Comparison of ENCODE assay signal across 1 cellular context in the genomic region with DNA sequence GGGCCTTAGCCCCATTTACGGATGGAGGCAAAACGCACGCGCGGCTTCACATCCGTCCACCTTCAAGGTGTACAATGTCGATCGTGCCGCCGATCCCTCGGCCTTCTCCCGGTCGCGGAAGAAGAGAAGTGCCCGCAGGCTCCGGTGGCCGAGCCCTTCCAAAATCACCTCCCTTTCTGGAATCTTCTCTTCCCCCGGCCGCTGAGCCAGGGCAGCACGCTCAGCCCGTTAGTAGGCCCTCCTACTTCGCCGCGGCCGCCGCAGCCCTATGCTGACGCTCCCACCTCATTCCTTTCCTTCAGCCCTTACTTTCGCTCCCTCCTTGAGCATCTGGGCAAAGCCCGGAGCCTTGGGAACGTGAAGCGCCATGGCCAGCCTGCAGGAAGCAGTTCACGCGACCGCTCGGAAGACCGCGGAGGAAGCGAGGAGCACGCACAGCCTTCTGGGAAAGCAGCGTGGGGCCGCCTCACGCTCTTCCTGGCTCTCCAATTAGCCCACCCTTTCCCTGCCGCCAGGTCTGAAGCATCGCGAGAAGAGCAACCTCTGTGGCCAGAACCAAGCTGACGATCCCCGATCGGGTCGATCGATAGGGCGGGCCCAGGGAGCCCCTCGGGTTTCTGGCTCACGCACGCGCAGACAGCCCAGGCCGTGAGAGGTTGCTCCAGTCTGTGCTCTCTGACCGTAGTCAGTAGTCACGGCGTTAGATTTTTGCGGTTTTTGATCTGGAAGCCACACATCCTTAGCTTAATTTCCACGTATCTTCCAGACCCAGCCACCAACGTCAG.
TF ChIP-seq lines count a peak whose summit lies in the region.

A gene with protein sequence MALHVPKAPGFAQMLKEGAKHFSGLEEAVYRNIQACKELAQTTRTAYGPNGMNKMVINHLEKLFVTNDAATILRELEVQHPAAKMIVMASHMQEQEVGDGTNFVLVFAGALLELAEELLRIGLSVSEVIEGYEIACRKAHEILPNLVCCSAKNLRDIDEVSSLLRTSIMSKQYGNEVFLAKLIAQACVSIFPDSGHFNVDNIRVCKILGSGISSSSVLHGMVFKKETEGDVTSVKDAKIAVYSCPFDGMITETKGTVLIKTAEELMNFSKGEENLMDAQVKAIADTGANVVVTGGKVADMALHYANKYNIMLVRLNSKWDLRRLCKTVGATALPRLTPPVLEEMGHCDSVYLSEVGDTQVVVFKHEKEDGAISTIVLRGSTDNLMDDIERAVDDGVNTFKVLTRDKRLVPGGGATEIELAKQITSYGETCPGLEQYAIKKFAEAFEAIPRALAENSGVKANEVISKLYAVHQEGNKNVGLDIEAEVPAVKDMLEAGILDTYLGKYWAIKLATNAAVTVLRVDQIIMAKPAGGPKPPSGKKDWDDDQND (minus strand): TSS at position 427 of the 785 bp plus-strand sequence. CDS start 58 bp downstream, at position 369.

TF ChIP-seq in K562, 482 proteins besides CTCF, POLR2A, EP300 and RAD21 (continued from another document and continues in another):
- TF ChIP-seq DMBX1 (CRISPR knock-in tag; IDR thresholded peaks at IDR 0.05; ENCODE audit: borderline replicate concordance) (no peak), ZSCAN32 (CRISPR knock-in tag; IDR thresholded peaks at IDR 0.05) (no peak), PML (IDR thresholded peaks at IDR 0.05; ENCODE audit: low read length) (peak; percentile 85; the same call in 1 of the 2 replicates), ZNF217 (CRISPR knock-in tag; IDR thresholded peaks at IDR 0.05) (no peak), PHF8 (IDR thresholded peaks at IDR 0.05; ENCODE audit: borderline replicate concordance, low read length) (peak; percentile 100), ZNF239 (CRISPR knock-in tag; IDR thresholded peaks at IDR 0.05) (no peak), KDM2B (CRISPR knock-in tag; IDR thresholded peaks at IDR 0.05) (no peak), TOE1 (IDR thresholded peaks at IDR 0.05; ENCODE audit: borderline replicate concordance) (peak; percentile 81), TOE1 (CRISPR knock-in tag; IDR thresholded peaks at IDR 0.05; ENCODE audit: borderline replicate concordance, low read depth) (no peak), RBM25 (IDR thresholded peaks at IDR 0.05; ENCODE audit: low read depth, low read length, severe bottlenecking) (peak; percentile 86), ZNF830 (CRISPR knock-in tag; IDR thresholded peaks at IDR 0.05) (0 out of 2 replicates have a peak, but pooled peaks have one; percentile 54), SRSF3 (IDR thresholded peaks at IDR 0.05; ENCODE audit: insufficient read depth, low read length) (peak; percentile 97; the same call in 1 of the 2 replicates), NR3C1 (CRISPR knock-in tag; IDR thresholded peaks at IDR 0.05) (no peak), HDAC6 (IDR thresholded peaks at IDR 0.05; ENCODE audit: low read depth, low read length) (no peak), RBM22 (IDR thresholded peaks at IDR 0.05; ENCODE audit: low read depth, low read length, poor library complexity, severe bottlenecking) (peak; percentile 82), SNRNP70 (optimal IDR thresholded peaks at IDR 0.05; ENCODE audit: low read depth, low read length) (peak; percentile 71), SIX5 (IDR thresholded peaks at IDR 0.05; ENCODE audit: borderline replicate concordance in 1 of 2, insufficient read depth in 1 of 2, low read depth in 1 of 2, low read length in 2 of 2) (peak in 1 of 2 experiments; percentile 41; a peak in 2 of 4 replicates), L3MBTL2 (IDR thresholded peaks at IDR 0.05) (peak; percentile 94), ZNF408 (CRISPR knock-in tag; IDR thresholded peaks at IDR 0.05; ENCODE audit: low read depth) (no peak), CTBP1 (IDR thresholded peaks at IDR 0.05; ENCODE audit: borderline replicate concordance) (peak; percentile 72), POLR2B (IDR thresholded peaks at IDR 0.05; ENCODE audit: low read depth, partially characterized antibody) (peak; percentile 95), ESRRB (CRISPR knock-in tag; IDR thresholded peaks at IDR 0.05; ENCODE audit: borderline replicate concordance) (no peak), ZBTB1 (CRISPR knock-in tag; IDR thresholded peaks at IDR 0.05; ENCODE audit: borderline replicate concordance, low read depth) (0 out of 2 replicates have a peak, but pooled peaks have one; percentile 62), YY1 (IDR thresholded peaks at IDR 0.05; ENCODE audit: borderline replicate concordance in 1 of 3, control insufficient read depth in 1 of 3, extremely low read depth in 1 of 3, insufficient read depth in 3 of 3, insufficient read length in 1 of 3, insufficient replicate concordance in 2 of 3, low read depth in 1 of 3, low read length in 2 of 3) (peak; percentile 31 to 83 (median 63)), ZNF175 (CRISPR knock-in tag; IDR thresholded peaks at IDR 0.05; ENCODE audit: low read depth) (peak; percentile 69), BACH1 (tag; IDR thresholded peaks at IDR 0.05) (no peak), SP1 (CRISPR knock-in tag; IDR thresholded peaks at IDR 0.05) (peak; percentile 86), PURB (CRISPR knock-in tag; IDR thresholded peaks at IDR 0.05; ENCODE audit: low read depth) (no peak), NELFE (IDR thresholded peaks at IDR 0.05; ENCODE audit: insufficient read depth, insufficient read length) (no peak), NRF1 (conservative IDR thresholded peaks at IDR 0.05 in 1 of 2, IDR thresholded peaks at IDR 0.05 in 1 of 2) (peak; percentile 97 to 98), HDGF (IDR thresholded peaks at IDR 0.05) (no peak), TEAD2 (tag; IDR thresholded peaks at IDR 0.05) (no peak), ARID1B (IDR thresholded peaks at IDR 0.05) (no peak), PPARD (CRISPR knock-in tag; IDR thresholded peaks at IDR 0.05) (no peak), SREBF2 (CRISPR knock-in tag; IDR thresholded peaks at IDR 0.05) (no peak), KAT7 (CRISPR knock-in tag; IDR thresholded peaks at IDR 0.05; ENCODE audit: borderline replicate concordance) (0 out of 2 replicates have a peak, but pooled peaks have one; percentile 36), SAFB (IDR thresholded peaks at IDR 0.05; ENCODE audit: borderline replicate concordance, low read depth, low read length) (no peak), SMARCC2 (IDR thresholded peaks at IDR 0.05; ENCODE audit: low read depth) (no peak), MIER1 (IDR thresholded peaks at IDR 0.05; ENCODE audit: low read depth) (0 out of 2 replicates have a peak, but pooled peaks have one; percentile 17), GTF2E2 (tag; IDR thresholded peaks at IDR 0.05) (no peak)
- TF ChIP-seq, protein P1, sequence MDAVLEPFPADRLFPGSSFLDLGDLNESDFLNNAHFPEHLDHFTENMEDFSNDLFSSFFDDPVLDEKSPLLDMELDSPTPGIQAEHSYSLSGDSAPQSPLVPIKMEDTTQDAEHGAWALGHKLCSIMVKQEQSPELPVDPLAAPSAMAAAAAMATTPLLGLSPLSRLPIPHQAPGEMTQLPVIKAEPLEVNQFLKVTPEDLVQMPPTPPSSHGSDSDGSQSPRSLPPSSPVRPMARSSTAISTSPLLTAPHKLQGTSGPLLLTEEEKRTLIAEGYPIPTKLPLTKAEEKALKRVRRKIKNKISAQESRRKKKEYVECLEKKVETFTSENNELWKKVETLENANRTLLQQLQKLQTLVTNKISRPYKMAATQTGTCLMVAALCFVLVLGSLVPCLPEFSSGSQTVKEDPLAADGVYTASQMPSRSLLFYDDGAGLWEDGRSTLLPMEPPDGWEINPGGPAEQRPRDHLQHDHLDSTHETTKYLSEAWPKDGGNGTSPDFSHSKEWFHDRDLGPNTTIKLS (IDR thresholded peaks at IDR 0.05; ENCODE audit: borderline replicate concordance, low read depth), result peak; percentile 97
- TF ChIP-seq, protein P2, sequence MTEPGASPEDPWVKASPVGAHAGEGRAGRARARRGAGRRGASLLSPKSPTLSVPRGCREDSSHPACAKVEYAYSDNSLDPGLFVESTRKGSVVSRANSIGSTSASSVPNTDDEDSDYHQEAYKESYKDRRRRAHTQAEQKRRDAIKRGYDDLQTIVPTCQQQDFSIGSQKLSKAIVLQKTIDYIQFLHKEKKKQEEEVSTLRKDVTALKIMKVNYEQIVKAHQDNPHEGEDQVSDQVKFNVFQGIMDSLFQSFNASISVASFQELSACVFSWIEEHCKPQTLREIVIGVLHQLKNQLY (CRISPR knock-in tag; conservative IDR thresholded peaks at IDR 0.05), result no peak
- TF ChIP-seq, protein P3, sequence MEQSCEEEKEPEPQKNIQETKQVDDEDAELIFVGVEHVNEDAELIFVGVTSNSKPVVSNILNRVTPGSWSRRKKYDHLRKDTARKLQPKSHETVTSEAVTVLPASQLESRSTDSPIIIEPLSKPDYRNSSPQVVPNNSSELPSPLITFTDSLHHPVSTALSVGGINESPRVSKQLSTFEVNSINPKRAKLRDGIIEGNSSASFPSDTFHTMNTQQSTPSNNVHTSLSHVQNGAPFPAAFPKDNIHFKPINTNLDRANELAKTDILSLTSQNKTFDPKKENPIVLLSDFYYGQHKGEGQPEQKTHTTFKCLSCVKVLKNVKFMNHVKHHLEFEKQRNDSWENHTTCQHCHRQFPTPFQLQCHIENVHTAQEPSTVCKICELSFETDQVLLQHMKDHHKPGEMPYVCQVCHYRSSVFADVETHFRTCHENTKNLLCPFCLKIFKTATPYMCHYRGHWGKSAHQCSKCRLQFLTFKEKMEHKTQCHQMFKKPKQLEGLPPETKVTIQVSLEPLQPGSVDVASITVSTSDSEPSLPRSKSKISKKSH (CRISPR knock-in tag; IDR thresholded peaks at IDR 0.05), result no peak
- TF ChIP-seq, protein P4, sequence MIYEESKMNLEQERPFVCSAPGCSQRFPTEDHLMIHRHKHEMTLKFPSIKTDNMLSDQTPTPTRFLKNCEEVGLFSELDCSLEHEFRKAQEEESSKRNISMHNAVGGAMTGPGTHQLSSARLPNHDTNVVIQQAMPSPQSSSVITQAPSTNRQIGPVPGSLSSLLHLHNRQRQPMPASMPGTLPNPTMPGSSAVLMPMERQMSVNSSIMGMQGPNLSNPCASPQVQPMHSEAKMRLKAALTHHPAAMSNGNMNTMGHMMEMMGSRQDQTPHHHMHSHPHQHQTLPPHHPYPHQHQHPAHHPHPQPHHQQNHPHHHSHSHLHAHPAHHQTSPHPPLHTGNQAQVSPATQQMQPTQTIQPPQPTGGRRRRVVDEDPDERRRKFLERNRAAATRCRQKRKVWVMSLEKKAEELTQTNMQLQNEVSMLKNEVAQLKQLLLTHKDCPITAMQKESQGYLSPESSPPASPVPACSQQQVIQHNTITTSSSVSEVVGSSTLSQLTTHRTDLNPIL (CRISPR knock-in tag; IDR thresholded peaks at IDR 0.05), result no peak
- TF ChIP-seq, protein P5, sequence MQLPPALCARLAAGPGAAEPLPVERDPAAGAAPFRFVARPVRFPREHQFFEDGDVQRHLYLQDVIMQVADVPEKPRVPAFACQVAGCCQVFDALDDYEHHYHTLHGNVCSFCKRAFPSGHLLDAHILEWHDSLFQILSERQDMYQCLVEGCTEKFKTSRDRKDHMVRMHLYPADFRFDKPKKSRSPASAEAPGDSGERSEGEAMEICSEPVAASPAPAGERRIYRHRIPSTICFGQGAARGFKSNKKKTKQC (CRISPR knock-in tag; IDR thresholded peaks at IDR 0.05), result peak; percentile 93
- TF ChIP-seq, protein P6, sequence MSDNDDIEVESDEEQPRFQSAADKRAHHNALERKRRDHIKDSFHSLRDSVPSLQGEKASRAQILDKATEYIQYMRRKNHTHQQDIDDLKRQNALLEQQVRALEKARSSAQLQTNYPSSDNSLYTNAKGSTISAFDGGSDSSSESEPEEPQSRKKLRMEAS (CRISPR knock-in tag; IDR thresholded peaks at IDR 0.05), result peak; percentile 88
- TF ChIP-seq, protein P7, sequence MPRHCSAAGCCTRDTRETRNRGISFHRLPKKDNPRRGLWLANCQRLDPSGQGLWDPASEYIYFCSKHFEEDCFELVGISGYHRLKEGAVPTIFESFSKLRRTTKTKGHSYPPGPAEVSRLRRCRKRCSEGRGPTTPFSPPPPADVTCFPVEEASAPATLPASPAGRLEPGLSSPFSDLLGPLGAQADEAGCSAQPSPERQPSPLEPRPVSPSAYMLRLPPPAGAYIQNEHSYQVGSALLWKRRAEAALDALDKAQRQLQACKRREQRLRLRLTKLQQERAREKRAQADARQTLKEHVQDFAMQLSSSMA (CRISPR knock-in tag; IDR thresholded peaks at IDR 0.05), result no peak
- TF ChIP-seq, protein P8, sequence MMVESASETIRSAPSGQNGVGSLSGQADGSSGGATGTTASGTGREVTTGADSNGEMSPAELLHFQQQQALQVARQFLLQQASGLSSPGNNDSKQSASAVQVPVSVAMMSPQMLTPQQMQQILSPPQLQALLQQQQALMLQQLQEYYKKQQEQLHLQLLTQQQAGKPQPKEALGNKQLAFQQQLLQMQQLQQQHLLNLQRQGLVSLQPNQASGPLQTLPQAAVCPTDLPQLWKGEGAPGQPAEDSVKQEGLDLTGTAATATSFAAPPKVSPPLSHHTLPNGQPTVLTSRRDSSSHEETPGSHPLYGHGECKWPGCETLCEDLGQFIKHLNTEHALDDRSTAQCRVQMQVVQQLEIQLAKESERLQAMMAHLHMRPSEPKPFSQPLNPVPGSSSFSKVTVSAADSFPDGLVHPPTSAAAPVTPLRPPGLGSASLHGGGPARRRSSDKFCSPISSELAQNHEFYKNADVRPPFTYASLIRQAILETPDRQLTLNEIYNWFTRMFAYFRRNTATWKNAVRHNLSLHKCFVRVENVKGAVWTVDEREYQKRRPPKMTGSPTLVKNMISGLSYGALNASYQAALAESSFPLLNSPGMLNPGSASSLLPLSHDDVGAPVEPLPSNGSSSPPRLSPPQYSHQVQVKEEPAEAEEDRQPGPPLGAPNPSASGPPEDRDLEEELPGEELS (CRISPR knock-in tag; IDR thresholded peaks at IDR 0.05; ENCODE audit: borderline replicate concordance), result no peak; the same call in 1 of the 2 replicates
- TF ChIP-seq, protein P9, sequence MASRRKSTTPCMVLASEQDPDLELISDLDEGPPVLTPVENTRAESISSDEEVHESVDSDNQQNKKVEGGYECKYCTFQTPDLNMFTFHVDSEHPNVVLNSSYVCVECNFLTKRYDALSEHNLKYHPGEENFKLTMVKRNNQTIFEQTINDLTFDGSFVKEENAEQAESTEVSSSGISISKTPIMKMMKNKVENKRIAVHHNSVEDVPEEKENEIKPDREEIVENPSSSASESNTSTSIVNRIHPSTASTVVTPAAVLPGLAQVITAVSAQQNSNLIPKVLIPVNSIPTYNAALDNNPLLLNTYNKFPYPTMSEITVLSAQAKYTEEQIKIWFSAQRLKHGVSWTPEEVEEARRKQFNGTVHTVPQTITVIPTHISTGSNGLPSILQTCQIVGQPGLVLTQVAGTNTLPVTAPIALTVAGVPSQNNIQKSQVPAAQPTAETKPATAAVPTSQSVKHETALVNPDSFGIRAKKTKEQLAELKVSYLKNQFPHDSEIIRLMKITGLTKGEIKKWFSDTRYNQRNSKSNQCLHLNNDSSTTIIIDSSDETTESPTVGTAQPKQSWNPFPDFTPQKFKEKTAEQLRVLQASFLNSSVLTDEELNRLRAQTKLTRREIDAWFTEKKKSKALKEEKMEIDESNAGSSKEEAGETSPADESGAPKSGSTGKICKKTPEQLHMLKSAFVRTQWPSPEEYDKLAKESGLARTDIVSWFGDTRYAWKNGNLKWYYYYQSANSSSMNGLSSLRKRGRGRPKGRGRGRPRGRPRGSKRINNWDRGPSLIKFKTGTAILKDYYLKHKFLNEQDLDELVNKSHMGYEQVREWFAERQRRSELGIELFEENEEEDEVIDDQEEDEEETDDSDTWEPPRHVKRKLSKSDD (conservative IDR thresholded peaks at IDR 0.05; ENCODE audit: low read length), result peak; percentile 87; the same call in 1 of the 2 replicates
